ENCODE assay signal across 17 cellular contexts in the genomic region with DNA sequence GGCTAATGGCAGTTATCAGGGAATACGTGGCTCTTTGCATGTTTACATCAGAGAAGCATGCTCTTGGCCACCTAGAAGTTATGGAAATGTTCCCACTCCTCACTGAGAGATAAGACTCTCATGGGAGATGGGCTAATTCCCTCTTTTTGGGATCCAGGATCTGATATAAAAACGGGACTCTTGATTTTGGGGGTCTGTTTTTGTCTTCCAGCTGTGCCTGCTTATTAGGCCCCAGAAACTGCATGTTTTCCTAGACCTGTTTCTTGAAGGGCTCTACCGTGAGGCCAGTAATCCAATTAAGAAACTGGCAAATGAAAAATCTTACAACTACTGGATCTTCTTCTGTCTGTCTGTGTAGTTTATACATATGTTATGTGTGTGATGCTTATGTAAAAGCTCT. TPM values are rescaled to one million over a fixed set of nuclear protein-coding genes. Genes with fewer than 3 reads are reported as not detected.
DNase-seq lines count a peak whose midpoint lies in the region; ATAC-seq, FAIRE-seq and TF ChIP-seq lines count a peak whose summit lies in the region.
"Had no signal": no experiment of that assay in that cellular context is flagged by ENCODE, and none has a peak within 500 bp of the region (broad histone marks: within the 10 kb centered on the region; RNA-seq: fewer than 3 reads in every experiment).

No MANE protein-coding gene starts in this region.

- FAIRE-seq in K562 (lab: Jason Lieb, UNC), result no peak

- H3K9me3 ChIP-seq in HEK293 (ENCODE audit: control insufficient read depth, insufficient read depth, low read depth, low read length) (no peaks in the 10 kb centered on the region), K562 (replicated peaks; ENCODE audit: control insufficient read depth, insufficient read depth, low read depth, low read length) (peaks cover 25% of the 10 kb centered on the region)

- peaks cover 0 to 46% of the 10 kb centered on the region in 2 experiments; a peak in 1 of 3 replicates for H3K36me3 ChIP-seq in HEK293 (ENCODE audit: control insufficient read depth in 2 of 2, insufficient read depth in 1 of 2, low read length in 2 of 2)
- H3K36me3 ChIP-seq in K562 (ENCODE audit: control insufficient read depth, insufficient read depth, low read length), result peaks cover 83% of the 10 kb centered on the region

- TF ChIP-seq CTCF in HEK293 (tag by site-specific recombination; IDR thresholded peaks at IDR 0.05), result no peak
- TF ChIP-seq CTCF in K562 (IDR thresholded peaks at IDR 0.05 in 2 of 3, conservative IDR thresholded peaks at IDR 0.05 in 1 of 3; ENCODE audit: insufficient read depth in 2 of 3, low read depth in 1 of 3, low read length in 3 of 3), result no peak
- no peak for TF ChIP-seq CTCF in nephron progenitor cell (IDR thresholded peaks at IDR 0.05)
- no peak for TF ChIP-seq CTCF in lower leg skin (IDR thresholded peaks at IDR 0.05)

- no peak overlapping the region for H3K9ac ChIP-seq in K562 (ENCODE audit: insufficient read depth in 1 of 2, low read depth in 2 of 2, low read length in 2 of 2)
- H3K9ac ChIP-seq: GM23248 had no signal

- H3K4me1 ChIP-seq in HEK293 (ENCODE audit: control insufficient read depth, insufficient read depth, low read length) (no peaks in the 10 kb centered on the region), K562 (replicated peaks in 1 of 2; ENCODE audit: control insufficient read depth in 2 of 2, insufficient read depth in 2 of 2, low read length in 2 of 2) (peaks cover 0 to 4% of the 10 kb centered on the region in 2 experiments; a peak in 2 of 5 replicates)

- no peak overlapping the region for H3K4me2 ChIP-seq in K562 (ENCODE audit: insufficient read depth, low read length)

- POLR2A ChIA-PET in HEK293 (lab: Yijun Ruan, JAX), result no interaction called here
- POLR2A ChIA-PET in K562 (lab: Yijun Ruan, JAX), result interaction anchor here (1.4 to 1.8 kb wide), 2 partner anchors 13 to 18 kb away, joined by 3 to 8 read pairs; no protein-coding TSS in a partner anchor

- H3K4me3 ChIP-seq in HEK293 (ENCODE audit: low read depth, low read length) (no peak overlapping the region), K562 (no peak overlapping the region), lower leg skin (ENCODE audit: low read depth, poor library complexity, severe bottlenecking) (no peak overlapping the region)
- H3K4me3 ChIP-seq: GM23248 had no signal

- H3K27me3 ChIP-seq in K562 (ENCODE audit: control insufficient read depth in 2 of 2, insufficient read depth in 2 of 2, low read length in 2 of 2), result no peaks in the 10 kb centered on the region

- peaks cover 82% of the 10 kb centered on the region for H3K9me3 Mint-ChIP-seq in nephron progenitor cell

- H3K79me2 ChIP-seq in K562 (ENCODE audit: control insufficient read depth, insufficient read depth, low read length), result no peaks in the 10 kb centered on the region

- H3K4me1 Mint-ChIP-seq in nephron progenitor cell, result no peaks in the 10 kb centered on the region

- H3K9me1 ChIP-seq in K562 (ENCODE audit: control insufficient read depth, insufficient read depth, low read length), result no peaks in the 10 kb centered on the region

- no peaks in the 10 kb centered on the region for H4K20me1 ChIP-seq in K562 (replicated peaks; ENCODE audit: control insufficient read depth, insufficient read depth, low read length)

- WGBS in K562 (ENCODE audit: insufficient coverage, low coverage, missing lambda C conversion rate), result 98% methylated on average over 3 of the region's 3 CpGs
- 84 to 94% methylated on average over 3 of the region's 3 CpGs for WGBS in lower leg skin, 2 donors

- no peak overlapping the region for H2AFZ ChIP-seq in K562 (ENCODE audit: low read depth, low read length)
- H2AFZ ChIP-seq: GM23248 had no signal

- no peak overlapping the region for H3K27ac Mint-ChIP-seq in nephron progenitor cell

- H3K27ac ChIP-seq in HEK293 (ENCODE audit: extremely low read depth, low read depth, low read length) (no peak overlapping the region), K562 (ENCODE audit: extremely low read depth, low read depth, low read length) (no peak overlapping the region)
- H3K27ac ChIP-seq: GM23248 had no signal

- in situ Hi-C loops in K562 (cut with MboI), result no loop called here

- CTCF ChIA-PET in HEK293 (lab: Yijun Ruan, JAX) (interaction anchor here (0.7 kb wide), 1 partner anchor 677 kb away, joined by 3 read pairs; no protein-coding TSS in a partner anchor), K562 (lab: Yijun Ruan, JAX; ENCODE audit: low intra/inter-chr PET ratio) (no interaction called here)

- intact Hi-C loops in K562 (cut with micrococcal nuclease), result no loop called here
- intact Hi-C loops in lower leg skin (cut with DNase I; ENCODE audit: low total_unique reads), result no loop called here

- H3K36me3 Mint-ChIP-seq in nephron progenitor cell (ENCODE audit: low read depth), result peaks cover 80% of the 10 kb centered on the region

- TF ChIP-seq POLR2A in K562 (conservative IDR thresholded peaks at IDR 0.05), result no peak
- TF ChIP-seq POLR2A in lower leg skin (IDR thresholded peaks at IDR 0.05), result no peak

- no peak for TF ChIP-seq RAD21 in K562 (CRISPR knock-in tag; conservative IDR thresholded peaks at IDR 0.05 in 1 of 2, IDR thresholded peaks at IDR 0.05 in 1 of 2)

- TF ChIP-seq EP300 in K562 (IDR thresholded peaks at IDR 0.05; ENCODE audit: low read length), result no peak

- no peak for ATAC-seq in K562

- no peak overlapping the region for H3K4me3 Mint-ChIP-seq in nephron progenitor cell

- DNase-seq in DMS53 (lab: John Stamatoyannopoulos, UW), result peak; percentile 7
- DNase-seq in DMS53 treated with DMSO at 0.1 percent for 48 hours (lab: John Stamatoyannopoulos, UW; ENCODE audit: unreplicated experiment), result no peak
- peak in 1 of 4 experiments; percentile 38 for DNase-seq in K562 (ENCODE audit: extremely low read depth in 1 of 4, low spot score in 3 of 4)
- peak; percentile 8 for DNase-seq in nephron progenitor cell
- DNase-seq in GM03348 (ENCODE audit: low spot score), result no peak
- DNase-seq in lower leg skin (ENCODE audit: low spot score in 2 of 2), result no peak
- DNase-seq in DMS153 (lab: John Stamatoyannopoulos, UW), result no peak
- DNase-seq: 8988T; C1 segment of cervical spinal cord; DMS79; GM23248; NCI-H1417; NCI-H1930; NCI-H2171 treated with DMSO at 0.1 percent for 48 hours; NCI-H510A treated with DMSO at 0.1 percent for 48 hours; NK-92 treated with Interleukin-12 subunit alpha and Interleukin-12 subunit beta, amount 100 ng/mL, for 24 hours had no signal

- BruUV-seq in K562 (replicated peaks; lab: Mats Ljungman, UMichigan), result no TSS peak

- no peaks in the 10 kb centered on the region for H3K27me3 Mint-ChIP-seq in nephron progenitor cell (ENCODE audit: low read depth, poor library complexity)

TF ChIP-seq in HEK293, 187 proteins besides CTCF, POLR2A, EP300 and RAD21:
- TF ChIP-seq SETDB1 (IDR thresholded peaks at IDR 0.05; ENCODE audit: insufficient read length, low read length) (peak; percentile 98), ZNF670 (tag by site-specific recombination; IDR thresholded peaks at IDR 0.05; ENCODE audit: low read depth) (no peak), ZNF184 (tag by site-specific recombination; IDR thresholded peaks at IDR 0.05) (no peak), ZNF785 (tag by site-specific recombination; IDR thresholded peaks at IDR 0.05) (no peak)

TF ChIP-seq in K562, 482 proteins besides CTCF, POLR2A, EP300 and RAD21 (continues in another document):
- no peak for TF ChIP-seq TFAM (CRISPR knock-in tag; conservative IDR thresholded peaks at IDR 0.05)

RNA-seq across cellular contexts. Expression of a gene that starts 47.0 kb away (rescaled TPM):
- 1.5 and 3.4 TPM in 2 replicates for total RNA-seq in K562 (2011; cell fraction: chromatin; rRNA removed; ENCODE audit: low replicate concordance)
- total RNA-seq in K562 (2011; cell fraction: nucleolus; rRNA removed), result 1.3 and 1.8 TPM in 2 replicates
- total RNA-seq in K562 (2011; cell fraction: nucleoplasm; rRNA removed), result 1.6 and 2.1 TPM in 2 replicates
- total RNA-seq in K562 (2014; rRNA removed) (0.16 TPM in 1 of 2 replicates, not detected in the other), K562 (2014; rRNA removed; fragmentation: Illumina TruSeq; extraction: Trizol) (16.8 and 20.5 TPM in 2 replicates), K562 (2015; rRNA removed; fragmentation: Illumina TruSeq; extraction: Trizol) (21.5 and 27.3 TPM in 2 replicates), K562 (2021) (3.0 TPM in 2 replicates), lower leg skin (1 to 10 TPM in 2 of 4 donors, under 1 TPM in 2; 0.54 to 2.7 (median 1.2) TPM)
- polyA plus RNA-seq in K562 (2011; rRNA removed) (0.25 and 0.51 TPM in 2 replicates), K562 (2014; fragmentation: Illumina TruSeq; extraction: Trizol) (0.33 and 0.35 TPM in 2 replicates), K562 (2014; fragmentation: Nextera tagmentation; extraction: Ambion mirVana) (under 1 TPM; 0.15 to 0.25 TPM), K562 (2014; rRNA removed) (0.39 and 0.64 TPM in 2 replicates)
- 0.37 and 0.43 TPM in 2 replicates for polyA plus RNA-seq in K562 (2011; cell fraction: cytosol; rRNA removed)
- polyA plus RNA-seq in K562 (2011; cell fraction: nucleus; rRNA removed), result 2.4 and 3.4 TPM in 2 replicates
- polyA plus RNA-seq in K562 (2012), result 0.40 and 0.87 TPM in 2 replicates
- polyA minus RNA-seq in K562 (2011; rRNA and poly(A)+ RNA removed), result 0.14 and 0.21 TPM in 2 replicates
- polyA minus RNA-seq in K562 (2011; cell fraction: cytosol; rRNA and poly(A)+ RNA removed), result 1.6 and 6.8 TPM in 2 replicates
- 0.54 and 1.4 TPM in 2 replicates for polyA minus RNA-seq in K562 (2011; cell fraction: nucleus; rRNA and poly(A)+ RNA removed)

Comparison
In these comparisons a context has a peak if more than half of its experiments do, and no peak if none do; other contexts are left out.
1. DNase-seq: peak in DMS53 (single experiment) and nephron progenitor cell (single experiment); none in DMS53 treated with DMSO at 0.1 percent for 48 hours (single experiment), GM03348 (single experiment), lower leg skin (0 of 2) and DMS153 (single experiment).